ENCODE assay signal across 8 cellular contexts in genomic region chr12:130872179-130873096, GRCh38. TPM values are rescaled to one million over a fixed set of nuclear protein-coding genes. Genes with fewer than 3 reads are reported as not detected.
DNase-seq lines count a peak whose midpoint lies in the region; ATAC-seq and TF ChIP-seq lines count a peak whose summit lies in the region.

No MANE protein-coding gene starts in this region.

- peak overlapping the region; percentile 92 for H3K27ac ChIP-seq in DND-41 (ENCODE audit: low read length)
- H3K27ac ChIP-seq in HUES48 (ENCODE audit: low read depth, low read length), result peak overlapping the region; percentile 81
- peak overlapping the region; percentile 78 for H3K27ac ChIP-seq in effector memory CD4-positive, alpha-beta T cell (ENCODE audit: insufficient read depth, low read length, poor library complexity, severe bottlenecking)
- no peak overlapping the region for H3K27ac ChIP-seq in mesenchymal stem cell (ENCODE audit: low read length, poor library complexity, severe bottlenecking)

- H3K27me3 ChIP-seq in DND-41 (ENCODE audit: insufficient read depth, low read length, poor library complexity) (no peaks in the 10 kb centered on the region), HUES48 (ENCODE audit: control insufficient read depth, insufficient read depth, low read length) (no peaks in the 10 kb centered on the region), mesenchymal stem cell (ENCODE audit: control insufficient read depth in 1 of 2, insufficient read depth in 1 of 2, low read length in 2 of 2) (no peaks in the 10 kb centered on the region)
- H3K27me3 ChIP-seq in effector memory CD4-positive, alpha-beta T cell (replicated peaks; ENCODE audit: control insufficient read depth, insufficient read depth, low read length, poor library complexity, severe bottlenecking), result no peaks in the 10 kb centered on the region

- H2AFZ ChIP-seq in DND-41 (ENCODE audit: low read depth, low read length) (peak overlapping the region; percentile 49; the same call in 1 of the 2 replicates), mesenchymal stem cell (ENCODE audit: low read depth, low read length) (no peak overlapping the region)

- peaks cover 32% of the 10 kb centered on the region for H4K20me1 ChIP-seq in DND-41 (ENCODE audit: insufficient read depth, low read length)

- H3K9me3 ChIP-seq in DND-41 (ENCODE audit: insufficient read depth, low read length, severe bottlenecking) (no peaks in the 10 kb centered on the region), HUES48 (ENCODE audit: control insufficient read depth, insufficient read depth, low read length) (no peaks in the 10 kb centered on the region), mesenchymal stem cell (ENCODE audit: control insufficient read depth, low read length) (no peaks in the 10 kb centered on the region)
- H3K9me3 ChIP-seq in effector memory CD4-positive, alpha-beta T cell (ENCODE audit: control insufficient read depth, low read length), result no peaks in the 10 kb centered on the region

- peak overlapping the region; percentile 80 for H4K91ac ChIP-seq in mesenchymal stem cell (ENCODE audit: low read length)

- H2BK12ac ChIP-seq in mesenchymal stem cell (ENCODE audit: low read length in 2 of 2), result peak overlapping the region in 1 of 2 experiments; percentile 39

- H3K4me1 ChIP-seq in DND-41 (ENCODE audit: insufficient read depth, low read length) (peaks cover 38% of the 10 kb centered on the region), HUES48 (ENCODE audit: control insufficient read depth, insufficient read depth, low read length) (peaks cover 26% of the 10 kb centered on the region), mesenchymal stem cell (ENCODE audit: control insufficient read depth, insufficient read depth, low read depth, low read length) (peaks cover 11% of the 10 kb centered on the region)
- peaks cover 39% of the 10 kb centered on the region for H3K4me1 ChIP-seq in effector memory CD4-positive, alpha-beta T cell (ENCODE audit: control insufficient read depth, insufficient read depth, low read length, poor library complexity, severe bottlenecking)

- peak overlapping the region; percentile 63 for H3K4me2 ChIP-seq in DND-41 (ENCODE audit: insufficient read depth, low read length)
- peak overlapping the region; percentile 87 for H3K4me2 ChIP-seq in mesenchymal stem cell (ENCODE audit: low read length, poor library complexity, severe bottlenecking)

- H3K4ac ChIP-seq in mesenchymal stem cell (ENCODE audit: low read depth in 1 of 2, low read length in 2 of 2), result peak overlapping the region; percentile 64 to 95

- peak overlapping the region; percentile 43 to 71 for H3K14ac ChIP-seq in mesenchymal stem cell (ENCODE audit: low read length in 2 of 2)

- H3K79me1 ChIP-seq in mesenchymal stem cell (replicated peaks; ENCODE audit: low read length, poor library complexity, severe bottlenecking), result no peaks in the 10 kb centered on the region

- no peak overlapping the region for H2AK5ac ChIP-seq in mesenchymal stem cell (ENCODE audit: low read length, severe bottlenecking)

- TF ChIP-seq CTCF in DND-41 (IDR thresholded peaks at IDR 0.05; ENCODE audit: borderline replicate concordance, extremely low read depth, low read length, poor library complexity, severe bottlenecking), result no peak

- H2BK120ac ChIP-seq in mesenchymal stem cell (ENCODE audit: low read depth, low read length), result peak overlapping the region; percentile 97

- H4K8ac ChIP-seq in mesenchymal stem cell (ENCODE audit: low read length), result peak overlapping the region; percentile 80

- peaks cover 47% of the 10 kb centered on the region for H3K79me2 ChIP-seq in DND-41 (ENCODE audit: insufficient read depth, low read length)

- DNase-seq in DND-41, result peak; percentile 53
- DNase-seq in activated CD4-positive, alpha-beta T cell treated with anti-CD3 and anti-CD28 coated beads, Interleukin-2, amount 50 U/mL, for 48 hours, result peak; percentile 40 to 44
- peak; percentile 25 to 37 (median 25) for DNase-seq in effector memory CD4-positive, alpha-beta T cell
- peak; percentile 37 for DNase-seq in mesenchymal stem cell
- peak; percentile 49 for DNase-seq in stimulated activated naive CD4-positive, alpha-beta T cell treated with Interleukin-2 at 50 U/mL for 16 hours (lab: John Stamatoyannopoulos, UW)
- DNase-seq in kidney glomerular epithelial cell (lab: John Stamatoyannopoulos, UW), result no peak

- peak overlapping the region; percentile 63 to 88 for H3K4me3 ChIP-seq in DND-41 (ENCODE audit: low read depth in 1 of 2, low read length in 2 of 2)
- peak overlapping the region; percentile 75 for H3K4me3 ChIP-seq in HUES48 (ENCODE audit: low read depth, low read length)
- peak overlapping the region; percentile 60 for H3K4me3 ChIP-seq in effector memory CD4-positive, alpha-beta T cell (ENCODE audit: insufficient read depth, low read depth, low read length, poor library complexity, severe bottlenecking)
- H3K4me3 ChIP-seq in mesenchymal stem cell (ENCODE audit: insufficient read depth in 1 of 2, low read depth in 1 of 2, low read length in 2 of 2), result peak overlapping the region; percentile 91 to 99

- H3K18ac ChIP-seq in mesenchymal stem cell (ENCODE audit: low read depth in 1 of 2, low read length in 2 of 2), result peak overlapping the region; percentile 91 to 94

- ATAC-seq in DND-41 (ENCODE audit: insufficient read depth, low read depth) (peak; percentile 39), GM21390 (IDR thresholded peaks at IDR 0.05; ENCODE audit: unreplicated experiment) (peak; percentile 33)

- peak overlapping the region; percentile 98 for H3K9ac ChIP-seq in DND-41 (ENCODE audit: low read depth, low read length)
- H3K9ac ChIP-seq in HUES48 (ENCODE audit: low read depth, low read length), result peak overlapping the region; percentile 96
- peak overlapping the region; percentile 99 for H3K9ac ChIP-seq in mesenchymal stem cell (ENCODE audit: low read length)

- peak overlapping the region; percentile 67 for H2BK15ac ChIP-seq in mesenchymal stem cell (ENCODE audit: low read depth, poor library complexity, severe bottlenecking)

- peak overlapping the region; percentile 89 for H2BK5ac ChIP-seq in mesenchymal stem cell (ENCODE audit: low read depth, low read length, poor library complexity, severe bottlenecking)

- peak overlapping the region in 1 of 2 experiments; percentile 71 for H3K23ac ChIP-seq in mesenchymal stem cell (ENCODE audit: low read length in 2 of 2)

- H3K36me3 ChIP-seq in DND-41 (ENCODE audit: insufficient read depth, low read length), result peaks cover 49% of the 10 kb centered on the region
- peaks cover 50% of the 10 kb centered on the region for H3K36me3 ChIP-seq in HUES48 (ENCODE audit: control insufficient read depth, insufficient read depth, low read length)
- peaks cover 30% of the 10 kb centered on the region for H3K36me3 ChIP-seq in effector memory CD4-positive, alpha-beta T cell (ENCODE audit: control insufficient read depth, insufficient read depth, low read length)
- H3K36me3 ChIP-seq in mesenchymal stem cell (ENCODE audit: control insufficient read depth in 1 of 2, insufficient read depth in 2 of 2, low read depth in 1 of 2, low read length in 2 of 2), result peaks cover 14 to 48% of the 10 kb centered on the region in 2 experiments

- WGBS in mesenchymal stem cell, result 2% methylated on average over 42 of the region's 79 CpGs

RNA-seq across cellular contexts. Expression of gene RAN, which starts 0.6 kb away (rescaled TPM):
- polyA plus RNA-seq in mesenchymal stem cell (2013, experiment 1 of 2), result 308 TPM
- polyA plus RNA-seq in mesenchymal stem cell (2013, experiment 2 of 2), result 307 TPM

RNA-seq across cellular contexts. Expression of gene STX2, which starts 33.4 kb away (rescaled TPM):
- 45.7 TPM for polyA plus RNA-seq in mesenchymal stem cell (2013, experiment 1 of 2)
- 44.7 TPM for polyA plus RNA-seq in mesenchymal stem cell (2013, experiment 2 of 2)
